8 cellular contexts compared by ENCODE assay signal in genomic region chr15:41543521-41543870, GRCh38. TPM values are rescaled to one million over a fixed set of nuclear protein-coding genes. Genes with fewer than 3 reads are reported as not detected.
A peak's percentile ranks its signal among the peaks of the same experiment; 100 is the strongest.
DNase-seq lines count a peak whose midpoint lies in the region; ATAC-seq and TF ChIP-seq lines count a peak whose summit lies in the region.

No MANE protein-coding gene starts in this region.

- no peaks in the 10 kb centered on the region for H3K36me3 ChIP-seq in GM06990 (ENCODE audit: control insufficient read depth, insufficient read depth, low read length)
- peaks cover 9% of the 10 kb centered on the region for H3K36me3 ChIP-seq in RWPE2 (ENCODE audit: low read depth)
- H3K36me3 ChIP-seq in fibroblast of lung (ENCODE audit: control insufficient read depth, insufficient read depth, low read length), result no peaks in the 10 kb centered on the region

- peaks cover 2% of the 10 kb centered on the region for H3K4me1 Mint-ChIP-seq in progenitor cell of endocrine pancreas (ENCODE audit: low read depth)

- H3K27ac ChIP-seq in RWPE2 (ENCODE audit: poor library complexity, severe bottlenecking) (peak overlapping the region; percentile 55), fibroblast of lung (ENCODE audit: insufficient read depth, low read length) (peak overlapping the region; percentile 76)

- peak overlapping the region; percentile 93 for H2AFZ ChIP-seq in fibroblast of lung (ENCODE audit: low read length)

- peak overlapping the region; percentile 97 for H3K4me3 Mint-ChIP-seq in progenitor cell of endocrine pancreas (ENCODE audit: low read depth)

- DNase-seq in GM06990 (ENCODE audit: extremely low read depth, insufficient read length) (no peak), RWPE2 (ENCODE audit: low spot score) (no peak), fibroblast of lung (ENCODE audit: low read depth in 2 of 2) (no peak), progenitor cell of endocrine pancreas (ENCODE audit: low spot score, unreplicated experiment) (no peak), germinal center (ENCODE audit: low spot score) (no peak), NCI-H1092 treated with DMSO at 0.1 percent for 48 hours (lab: John Stamatoyannopoulos, UW) (no peak), NCI-H2171 treated with DMSO at 0.1 percent for 48 hours (lab: John Stamatoyannopoulos, UW) (no peak)

- H3K4me1 ChIP-seq in RWPE2 (ENCODE audit: insufficient read depth, poor library complexity, severe bottlenecking) (peaks cover 2% of the 10 kb centered on the region), fibroblast of lung (ENCODE audit: control insufficient read depth, extremely low read depth, insufficient read depth, low read length) (no peaks in the 10 kb centered on the region)

- H3K9me3 ChIP-seq in RWPE2 (ENCODE audit: severe bottlenecking), result no peaks in the 10 kb centered on the region
- no peaks in the 10 kb centered on the region for H3K9me3 ChIP-seq in fibroblast of lung (ENCODE audit: control insufficient read depth, insufficient read depth, low read depth, low read length)

- TF ChIP-seq CTCF in GM06990 (IDR thresholded peaks at IDR 0.05; ENCODE audit: insufficient read depth, low read length, poor library complexity, severe bottlenecking) (no peak), RWPE2 (IDR thresholded peaks at IDR 0.05; ENCODE audit: poor library complexity, severe bottlenecking) (no peak), fibroblast of lung (conservative IDR thresholded peaks at IDR 0.05 in 1 of 2, IDR thresholded peaks at IDR 0.05 in 1 of 2; ENCODE audit: low read depth in 1 of 2, low read length in 2 of 2) (no peak), progenitor cell of endocrine pancreas (IDR thresholded peaks at IDR 0.05; ENCODE audit: unreplicated experiment) (no peak)

- no peak for ATAC-seq in RWPE2 (ENCODE audit: low read depth)
- ATAC-seq in GM21529 (IDR thresholded peaks at IDR 0.05; ENCODE audit: unreplicated experiment), result no peak

- H3K27me3 ChIP-seq in GM06990 (replicated peaks; ENCODE audit: control insufficient read depth, insufficient read depth, low read length) (no peaks in the 10 kb centered on the region), RWPE2 (ENCODE audit: insufficient read depth, poor library complexity, severe bottlenecking) (no peaks in the 10 kb centered on the region), fibroblast of lung (ENCODE audit: control insufficient read depth, insufficient read depth, low read length) (no peaks in the 10 kb centered on the region)

- H4K20me1 ChIP-seq in fibroblast of lung (ENCODE audit: control insufficient read depth, extremely low read depth, insufficient read depth, low read length), result no peaks in the 10 kb centered on the region

- no peaks in the 10 kb centered on the region for H3K36me3 Mint-ChIP-seq in progenitor cell of endocrine pancreas (ENCODE audit: insufficient read depth)

- peak overlapping the region; percentile 83 for H3K9ac ChIP-seq in fibroblast of lung (ENCODE audit: insufficient read depth, low read length)

- H3K9me3 Mint-ChIP-seq in progenitor cell of endocrine pancreas (ENCODE audit: low read depth), result no peaks in the 10 kb centered on the region

- peak overlapping the region; percentile 80 for H3K4me2 ChIP-seq in fibroblast of lung (ENCODE audit: extremely low read depth, insufficient read depth, low read length)

- H3K27me3 Mint-ChIP-seq in progenitor cell of endocrine pancreas, result no peaks in the 10 kb centered on the region

- H3K27ac Mint-ChIP-seq in progenitor cell of endocrine pancreas, result peak overlapping the region; percentile 99

- H3K4me3 ChIP-seq in GM06990 (replicated peaks; ENCODE audit: low read depth, low read length) (peak overlapping the region; percentile 98), RWPE2 (ENCODE audit: severe bottlenecking) (peak overlapping the region; percentile 77), fibroblast of lung (replicated peaks in 1 of 4; ENCODE audit: control extremely low read depth in 1 of 4, insufficient read depth in 1 of 4, low read depth in 3 of 4, low read length in 4 of 4) (peak overlapping the region; percentile 80 to 97 (median 92))

- peaks cover 4% of the 10 kb centered on the region for H3K79me2 ChIP-seq in fibroblast of lung (ENCODE audit: control insufficient read depth, insufficient read depth, low read length)

RNA-seq across cellular contexts. Expression of gene RPAP1, which starts 0.6 kb away (rescaled TPM):
- total RNA-seq in fibroblast of lung (14.4 and 18.0 TPM in 2 replicates), progenitor cell of endocrine pancreas (63.8 and 69.4 TPM in 2 replicates)
- polyA plus RNA-seq in fibroblast of lung, result 5.9 and 7.9 TPM in 2 replicates
- 15.4 and 19.6 TPM in 2 replicates for polyA plus RNA-seq in fibroblast of lung (2012)
- polyA minus RNA-seq in fibroblast of lung (ENCODE audit: low replicate concordance), result 47.6 and 69.9 TPM in 2 replicates

RNA-seq across cellular contexts. Expression of gene TYRO3, which starts 15.5 kb away (rescaled TPM):
- total RNA-seq in fibroblast of lung (9.8 and 14.9 TPM in 2 replicates), progenitor cell of endocrine pancreas (86.7 and 106 TPM in 2 replicates)
- polyA plus RNA-seq in fibroblast of lung, result 9.2 and 20.9 TPM in 2 replicates
- polyA plus RNA-seq in fibroblast of lung (2012), result 11.9 and 29.4 TPM in 2 replicates
- polyA minus RNA-seq in fibroblast of lung (ENCODE audit: low replicate concordance), result 23.6 and 112 TPM in 2 replicates

RNA-seq across cellular contexts. Expression of gene LTK, which starts 29.9 kb away (rescaled TPM):
- total RNA-seq in fibroblast of lung (under 0.01 and 0.99 TPM in 2 replicates), progenitor cell of endocrine pancreas (0.55 and 1.2 TPM in 2 replicates)
- 0.14 and 0.19 TPM in 2 replicates for polyA plus RNA-seq in fibroblast of lung
- 0.48 and 0.71 TPM in 2 replicates for polyA plus RNA-seq in fibroblast of lung (2012)
- 0.59 and 0.67 TPM in 2 replicates for polyA minus RNA-seq in fibroblast of lung (ENCODE audit: low replicate concordance)

RNA-seq across cellular contexts. Expression of gene ITPKA, which starts 49.8 kb away (rescaled TPM):
- total RNA-seq in fibroblast of lung (3.9 and 35.0 TPM in 2 replicates), progenitor cell of endocrine pancreas (0.89 and 1.0 TPM in 2 replicates)
- polyA plus RNA-seq in fibroblast of lung, result 0.32 and 2.9 TPM in 2 replicates
- 0.56 and 7.0 TPM in 2 replicates for polyA plus RNA-seq in fibroblast of lung (2012)
- polyA minus RNA-seq in fibroblast of lung (ENCODE audit: low replicate concordance), result 5.0 TPM in 1 of 2 replicates, not detected in the other
